9 cellular contexts compared by ENCODE assay signal in the genomic region with DNA sequence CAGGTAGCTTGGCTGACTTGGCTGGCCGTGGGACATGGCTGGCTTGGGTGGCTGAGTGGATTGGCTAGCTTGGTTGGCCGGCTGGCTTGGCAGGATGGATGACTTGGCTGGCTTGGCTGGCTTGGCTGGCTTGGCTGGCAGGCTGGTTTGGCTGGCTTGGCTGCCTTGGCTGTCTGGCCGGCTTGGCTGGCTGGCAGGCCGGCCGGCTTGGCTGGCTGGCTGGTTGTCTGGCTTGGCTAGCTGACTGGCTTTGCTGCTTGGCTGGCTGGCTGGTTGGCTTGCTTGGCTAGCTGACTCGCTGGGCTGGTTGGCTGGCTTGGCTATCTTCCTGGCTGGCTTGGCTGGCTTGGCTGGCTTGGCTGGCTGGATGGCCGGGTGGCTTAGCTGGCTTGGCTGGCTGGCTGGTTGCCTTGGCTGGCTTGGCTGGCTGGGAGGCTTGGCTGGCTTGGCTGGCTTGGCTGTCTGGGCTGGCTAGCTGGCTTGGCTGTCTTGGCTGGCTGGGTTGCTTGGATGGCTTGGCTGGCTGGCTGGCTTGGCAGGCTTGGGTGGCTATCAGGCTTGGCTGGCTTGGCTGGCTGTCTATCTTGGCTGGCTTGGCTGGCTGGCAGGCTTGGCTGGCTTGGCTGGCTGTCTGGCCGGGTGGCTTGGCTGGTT.
A peak's percentile ranks its signal among the peaks of the same experiment; 100 is the strongest.
DNase-seq lines count a peak whose midpoint lies in the region; ATAC-seq and TF ChIP-seq lines count a peak whose summit lies in the region.
"Had no signal": no experiment of that assay in that cellular context is flagged by ENCODE, and none has a peak within 500 bp of the region (broad histone marks: within the 10 kb centered on the region; RNA-seq: fewer than 3 reads in every experiment).

No MANE protein-coding gene starts in this region.

- no peak overlapping the region for H3K9ac ChIP-seq in Karpas-422 (ENCODE audit: low read length)

- intact Hi-C loops in testis (cut with DNase I; ENCODE audit: low total_unique reads): no loop called here

- no peak for TF ChIP-seq POLR2A in testis (IDR thresholded peaks at IDR 0.05)

- CTCF ChIA-PET in GM10248 (lab: Yijun Ruan, JAX): no interaction called here

- H3K36me3 Mint-ChIP-seq in activated naive CD4-positive, alpha-beta T cell treated with anti-CD3 and anti-CD28 coated beads, Interleukin-2, amount 50 U/mL, for 72 hours: no peaks in the 10 kb centered on the region

- no peaks in the 10 kb centered on the region for H3K79me2 ChIP-seq in Karpas-422 (ENCODE audit: low read length)

- H3K4me3 ChIP-seq in testis (no peak overlapping the region), Karpas-422 (ENCODE audit: low read length) (no peak overlapping the region)
- H3K4me3 ChIP-seq: GM12878 had no signal

- WGBS in testis, 2 donors: 82 to 88% methylated on average over 7 to 8 of the region's 8 CpGs

- H3K27me3 ChIP-seq in testis (no peaks in the 10 kb centered on the region), Karpas-422 (ENCODE audit: low read length) (no peaks in the 10 kb centered on the region)

- TF ChIP-seq CTCF in testis (IDR thresholded peaks at IDR 0.05) (no peak), GM10248 (IDR thresholded peaks at IDR 0.05; ENCODE audit: control extremely low read depth, extremely low read depth, low read depth, missing control alignments) (no peak)

- H3K4me1 ChIP-seq in testis: no peaks in the 10 kb centered on the region
- H3K4me1 ChIP-seq in Karpas-422 (ENCODE audit: low read length): no peaks in the 10 kb centered on the region

- no peak for ATAC-seq in activated naive CD4-positive, alpha-beta T cell treated with anti-CD3 and anti-CD28 coated beads, Interleukin-2, amount 50 U/mL, for 72 hours
- ATAC-seq in left lobe of liver (no peak), HG02610 (IDR thresholded peaks at IDR 0.05; ENCODE audit: unreplicated experiment) (no peak), HG03108 (IDR thresholded peaks at IDR 0.05; ENCODE audit: unreplicated experiment) (no peak)
- ATAC-seq: GM12878 had no signal

- H3K9me2 ChIP-seq in Karpas-422 (replicated peaks; ENCODE audit: insufficient read depth, low read length): no peaks in the 10 kb centered on the region

- no peaks in the 10 kb centered on the region for H3K9me3 Mint-ChIP-seq in activated naive CD4-positive, alpha-beta T cell treated with anti-CD3 and anti-CD28 coated beads, Interleukin-2, amount 50 U/mL, for 72 hours

- H3K36me3 ChIP-seq in testis (ENCODE audit: low read depth, missing control alignments): no peaks in the 10 kb centered on the region
- H3K36me3 ChIP-seq in Karpas-422 (ENCODE audit: insufficient read depth, low read length): no peaks in the 10 kb centered on the region

- H3K9me3 ChIP-seq in testis (no peaks in the 10 kb centered on the region), Karpas-422 (ENCODE audit: low read length) (peaks cover 16% of the 10 kb centered on the region; the same call in 1 of the 2 replicates)

- no peak overlapping the region for H2AFZ ChIP-seq in Karpas-422 (ENCODE audit: low read length)

- DNase-seq in RKO (ENCODE audit: low spot score): peak; percentile 0
- peak; percentile 2 to 66 for DNase-seq in activated naive CD4-positive, alpha-beta T cell treated with anti-CD3 and anti-CD28 coated beads, Interleukin-2, amount 50 U/mL, for 72 hours (ENCODE audit: low spot score in 2 of 2)
- peak; percentile 62 for DNase-seq in left lobe of liver (ENCODE audit: low spot score)
- DNase-seq in testis: peak; percentile 13
- DNase-seq in Karpas-422: no peak
- DNase-seq in GM10248 (ENCODE audit: extremely low spot score): no peak

- POLR2A ChIA-PET in GM10248 (lab: Yijun Ruan, JAX): no interaction called here

- H3K27ac Mint-ChIP-seq in activated naive CD4-positive, alpha-beta T cell treated with anti-CD3 and anti-CD28 coated beads, Interleukin-2, amount 50 U/mL, for 72 hours: no peak overlapping the region

- H3K4me2 ChIP-seq in Karpas-422 (ENCODE audit: low read depth, low read length, poor library complexity, severe bottlenecking): no peak overlapping the region

- H3K27ac ChIP-seq in testis (no peak overlapping the region), Karpas-422 (ENCODE audit: low read length) (no peak overlapping the region)

- H4K20me1 ChIP-seq in Karpas-422 (ENCODE audit: insufficient read depth, low read depth, low read length): no peaks in the 10 kb centered on the region

Comparison
In these comparisons a context has a peak if more than half of its experiments do, and no peak if none do; other contexts are left out.
1. DNase-seq: peak in RKO (single experiment), activated naive CD4-positive, alpha-beta T cell treated with anti-CD3 and anti-CD28 coated beads, Interleukin-2, amount 50 U/mL, for 72 hours (2 of 2), left lobe of liver (single experiment) and testis (single experiment); none in Karpas-422 (single experiment) and GM10248 (single experiment).